Comparison of ENCODE assay signal across 19 cellular contexts in the genomic region with DNA sequence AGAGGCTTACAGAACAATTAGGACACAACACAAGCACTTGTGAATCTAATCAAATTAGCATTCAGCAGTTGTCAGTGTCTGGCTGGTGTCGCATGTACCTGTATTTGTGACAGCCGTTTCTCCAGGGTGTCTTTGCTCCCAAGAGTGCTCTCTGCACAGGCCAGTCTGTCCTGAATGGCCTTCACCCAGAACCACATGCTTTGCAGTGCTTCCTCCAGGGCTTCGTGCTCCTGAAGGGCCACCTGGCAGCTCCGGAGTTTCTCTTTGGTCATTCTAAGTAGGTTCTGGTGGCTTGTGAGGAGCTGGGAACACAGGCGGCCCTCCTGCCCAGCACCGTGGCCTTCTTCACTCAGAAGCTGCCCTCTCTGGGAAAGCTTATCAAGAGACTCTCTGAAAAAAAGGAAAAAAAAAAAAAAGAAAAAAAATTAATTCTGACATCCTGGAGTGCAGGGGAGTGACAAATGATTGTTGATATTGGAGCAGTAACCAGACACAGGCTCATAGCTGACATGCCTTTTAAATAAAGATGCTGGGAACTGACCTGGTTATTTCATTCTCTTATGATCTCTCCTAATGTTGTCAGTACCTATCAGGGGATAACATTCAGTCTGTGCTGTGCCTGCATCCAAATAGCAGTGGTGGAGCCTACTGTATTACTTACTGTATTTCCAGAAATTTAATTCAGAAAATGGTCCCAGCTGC.
"Had no signal": no experiment of that assay in that cellular context is flagged by ENCODE, and none has a peak within 500 bp of the region (broad histone marks: within the 10 kb centered on the region; RNA-seq: fewer than 3 reads in every experiment).

No MANE protein-coding gene starts in this region.

- H3K36me3 ChIP-seq: right atrium auricular region had no signal

- H3K4me3 Mint-ChIP-seq: activated CD4-positive, alpha-beta T cell treated with anti-CD3 and anti-CD28 coated beads, Interleukin-2, amount 10 ng/mL, durations not matched to agents 24 days and 14 days; activated CD8-positive, alpha-beta T cell treated with anti-CD3 and anti-CD28 coated beads, Interleukin-2, amount 10 ng/mL, durations not matched to agents 7 days and 5 days; activated naive CD4-positive, alpha-beta T cell treated with anti-CD3 and anti-CD28 coated beads for 36 hours; activated T-cell treated with anti-CD3 and anti-CD28 coated beads, Interleukin-2, amount 50 U/mL, for 24 hours had no signal

- H3K9me3 ChIP-seq: left lung, right atrium auricular region had no signal

- DNase-seq: activated CD4-positive, alpha-beta T cell treated with anti-CD3 and anti-CD28 coated beads, Interleukin-2, amount 10 ng/mL, durations not matched to agents 24 days and 14 days; activated CD8-positive, alpha-beta T cell treated with anti-CD3 and anti-CD28 coated beads, Interleukin-2, amount 10 ng/mL, durations not matched to agents 7 days and 5 days; activated naive CD4-positive, alpha-beta T cell treated with anti-CD3 and anti-CD28 coated beads for 36 hours; activated T-cell treated with anti-CD3 and anti-CD28 coated beads, Interleukin-2, amount 50 U/mL, for 24 hours; anterior cingulate cortex; foreskin melanocyte; glutamatergic neuron; hypothalamus; kidney; left lung; stimulated activated CD4-positive, alpha-beta T cell treated with anti-CD3 and anti-CD28 coated beads, Interleukin-12 subunit alpha, Interleukin-12 subunit beta, amount 100 ng/mL, for 4 hours; stimulated activated CD4-positive, alpha-beta T cell treated with anti-CD3 and anti-CD28 coated beads, Interleukin-1b, Interleukin-23, amount 100 ng/mL, for 48 hours; stimulated activated naive CD4-positive, alpha-beta T cell treated with Interleukin-2 at 50 U/mL for 16 hours; T-helper 1 cell; T1000; trophoblast cell had no signal

- H3K4me3 ChIP-seq: left lung, right atrium auricular region had no signal

- H3K4me1 Mint-ChIP-seq: activated CD4-positive, alpha-beta T cell treated with anti-CD3 and anti-CD28 coated beads, Interleukin-2, amount 10 ng/mL, durations not matched to agents 24 days and 14 days had no signal

- H3K27ac ChIP-seq: left lung, right atrium auricular region had no signal

- ATAC-seq: activated CD8-positive, alpha-beta T cell treated with anti-CD3 and anti-CD28 coated beads, Interleukin-2, amount 10 ng/mL, durations not matched to agents 7 days and 5 days; left lung had no signal

- H3K27me3 ChIP-seq: left lung, right atrium auricular region had no signal

- H3K4me1 ChIP-seq: left lung, right atrium auricular region had no signal

- H3K9me3 Mint-ChIP-seq: activated CD4-positive, alpha-beta T cell treated with anti-CD3 and anti-CD28 coated beads, Interleukin-2, amount 10 ng/mL, durations not matched to agents 24 days and 14 days; activated naive CD4-positive, alpha-beta T cell treated with anti-CD3 and anti-CD28 coated beads for 36 hours; activated T-cell treated with anti-CD3 and anti-CD28 coated beads, Interleukin-2, amount 50 U/mL, for 24 hours; activated T-helper 2 cell treated with anti-CD3 and anti-CD28 coated beads, Interferon-gamma antibody, Interleukin-2, Interleukin-4, amounts not matched to agents 10 μg/mL and 5 μg/mL and 100 μg/mL, durations not matched to agents 14 hours and 24 hours and 36 hours had no signal

- H3K27me3 Mint-ChIP-seq: progenitor cell of endocrine pancreas had no signal

- H3K27ac Mint-ChIP-seq: activated CD4-positive, alpha-beta T cell treated with anti-CD3 and anti-CD28 coated beads, Interleukin-2, amount 10 ng/mL, durations not matched to agents 24 days and 14 days; activated CD8-positive, alpha-beta T cell treated with anti-CD3 and anti-CD28 coated beads, Interleukin-2, amount 10 ng/mL, durations not matched to agents 7 days and 5 days; activated naive CD4-positive, alpha-beta T cell treated with anti-CD3 and anti-CD28 coated beads for 36 hours; activated T-cell treated with anti-CD3 and anti-CD28 coated beads, Interleukin-2, amount 50 U/mL, for 24 hours; activated T-helper 2 cell treated with anti-CD3 and anti-CD28 coated beads, Interferon-gamma antibody, Interleukin-2, Interleukin-4, amounts not matched to agents 10 μg/mL and 5 μg/mL and 100 μg/mL, durations not matched to agents 14 hours and 24 hours and 36 hours; progenitor cell of endocrine pancreas had no signal
